In the genomic region with DNA sequence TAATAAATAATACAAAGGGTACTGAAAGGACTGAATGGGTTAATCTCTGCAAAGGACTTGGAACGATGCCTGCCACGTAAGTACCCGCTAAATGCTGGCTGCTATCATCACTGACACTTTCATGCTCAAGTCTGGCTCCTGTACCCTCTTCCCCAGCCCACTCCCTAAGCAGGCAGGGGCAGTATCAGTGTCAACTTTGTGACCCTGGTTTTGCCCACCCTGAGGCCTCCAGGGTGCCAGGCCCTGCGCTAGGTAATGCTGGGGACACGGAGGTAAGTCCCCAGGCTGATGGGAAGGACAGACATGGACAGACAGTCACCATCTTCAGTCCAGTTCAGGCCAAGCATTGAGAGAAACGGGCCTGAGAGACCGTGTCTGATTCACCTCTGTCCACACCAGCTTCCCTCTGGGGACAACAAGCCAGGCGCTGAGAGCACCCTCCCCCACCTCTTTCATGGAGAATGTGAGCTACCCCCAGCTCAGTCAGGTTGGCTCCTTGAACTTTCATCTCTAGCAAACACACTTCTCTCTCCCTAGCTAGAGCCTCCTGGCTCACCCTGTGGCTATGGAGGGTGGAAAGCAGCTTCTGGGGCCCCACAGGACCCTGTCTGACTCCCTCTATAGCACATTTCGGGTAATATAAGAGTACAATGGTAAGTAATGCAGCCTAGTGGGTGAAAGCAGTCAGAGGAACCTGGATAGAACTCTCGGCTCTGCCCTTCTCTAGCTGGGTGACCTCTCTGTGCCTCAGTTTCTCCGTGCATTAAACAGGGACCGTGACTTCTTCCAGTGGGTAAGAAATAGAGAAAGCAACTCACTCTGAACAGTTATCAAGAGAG, we compare ENCODE assay signal across 1 cellular context.
TF ChIP-seq lines count a peak whose summit lies in the region.

No MANE protein-coding gene starts in this region.

TF ChIP-seq in K562, 482 proteins besides CTCF, POLR2A, EP300 and RAD21 (continued from another document and continues in another):
- TF ChIP-seq, protein P1, sequence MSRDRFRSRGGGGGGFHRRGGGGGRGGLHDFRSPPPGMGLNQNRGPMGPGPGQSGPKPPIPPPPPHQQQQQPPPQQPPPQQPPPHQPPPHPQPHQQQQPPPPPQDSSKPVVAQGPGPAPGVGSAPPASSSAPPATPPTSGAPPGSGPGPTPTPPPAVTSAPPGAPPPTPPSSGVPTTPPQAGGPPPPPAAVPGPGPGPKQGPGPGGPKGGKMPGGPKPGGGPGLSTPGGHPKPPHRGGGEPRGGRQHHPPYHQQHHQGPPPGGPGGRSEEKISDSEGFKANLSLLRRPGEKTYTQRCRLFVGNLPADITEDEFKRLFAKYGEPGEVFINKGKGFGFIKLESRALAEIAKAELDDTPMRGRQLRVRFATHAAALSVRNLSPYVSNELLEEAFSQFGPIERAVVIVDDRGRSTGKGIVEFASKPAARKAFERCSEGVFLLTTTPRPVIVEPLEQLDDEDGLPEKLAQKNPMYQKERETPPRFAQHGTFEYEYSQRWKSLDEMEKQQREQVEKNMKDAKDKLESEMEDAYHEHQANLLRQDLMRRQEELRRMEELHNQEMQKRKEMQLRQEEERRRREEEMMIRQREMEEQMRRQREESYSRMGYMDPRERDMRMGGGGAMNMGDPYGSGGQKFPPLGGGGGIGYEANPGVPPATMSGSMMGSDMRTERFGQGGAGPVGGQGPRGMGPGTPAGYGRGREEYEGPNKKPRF (IDR thresholded peaks at IDR 0.05; ENCODE audit: low read depth, low read length) = no peak
- TF ChIP-seq RCOR1 (IDR thresholded peaks at IDR 0.05; ENCODE audit: borderline replicate concordance in 1 of 2, low read depth in 2 of 2, low read length in 2 of 2) = no peak
- 0 out of 2 replicates have a peak, but pooled peaks have one; percentile 13 for TF ChIP-seq KLF13 (tag; IDR thresholded peaks at IDR 0.05; ENCODE audit: borderline replicate concordance, low read depth)
- TF ChIP-seq, protein P2, sequence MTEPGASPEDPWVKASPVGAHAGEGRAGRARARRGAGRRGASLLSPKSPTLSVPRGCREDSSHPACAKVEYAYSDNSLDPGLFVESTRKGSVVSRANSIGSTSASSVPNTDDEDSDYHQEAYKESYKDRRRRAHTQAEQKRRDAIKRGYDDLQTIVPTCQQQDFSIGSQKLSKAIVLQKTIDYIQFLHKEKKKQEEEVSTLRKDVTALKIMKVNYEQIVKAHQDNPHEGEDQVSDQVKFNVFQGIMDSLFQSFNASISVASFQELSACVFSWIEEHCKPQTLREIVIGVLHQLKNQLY (CRISPR knock-in tag; conservative IDR thresholded peaks at IDR 0.05) = no peak
- TF ChIP-seq, protein P3, sequence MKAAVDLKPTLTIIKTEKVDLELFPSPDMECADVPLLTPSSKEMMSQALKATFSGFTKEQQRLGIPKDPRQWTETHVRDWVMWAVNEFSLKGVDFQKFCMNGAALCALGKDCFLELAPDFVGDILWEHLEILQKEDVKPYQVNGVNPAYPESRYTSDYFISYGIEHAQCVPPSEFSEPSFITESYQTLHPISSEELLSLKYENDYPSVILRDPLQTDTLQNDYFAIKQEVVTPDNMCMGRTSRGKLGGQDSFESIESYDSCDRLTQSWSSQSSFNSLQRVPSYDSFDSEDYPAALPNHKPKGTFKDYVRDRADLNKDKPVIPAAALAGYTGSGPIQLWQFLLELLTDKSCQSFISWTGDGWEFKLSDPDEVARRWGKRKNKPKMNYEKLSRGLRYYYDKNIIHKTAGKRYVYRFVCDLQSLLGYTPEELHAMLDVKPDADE (conservative IDR thresholded peaks at IDR 0.05; ENCODE audit: control insufficient read depth, low read depth, low read length) = no peak
- peak; percentile 29 to 68; a peak in 2 of 4 replicates for TF ChIP-seq FOXK2 (conservative IDR thresholded peaks at IDR 0.05 in 1 of 2, IDR thresholded peaks at IDR 0.05 in 1 of 2; ENCODE audit: low read depth in 2 of 2)
- TF ChIP-seq HMGN3 (IDR thresholded peaks at IDR 0.05; ENCODE audit: borderline replicate concordance, extremely low read depth, insufficient read length, low read depth, low read length) = no peak
- TF ChIP-seq, protein P4, sequence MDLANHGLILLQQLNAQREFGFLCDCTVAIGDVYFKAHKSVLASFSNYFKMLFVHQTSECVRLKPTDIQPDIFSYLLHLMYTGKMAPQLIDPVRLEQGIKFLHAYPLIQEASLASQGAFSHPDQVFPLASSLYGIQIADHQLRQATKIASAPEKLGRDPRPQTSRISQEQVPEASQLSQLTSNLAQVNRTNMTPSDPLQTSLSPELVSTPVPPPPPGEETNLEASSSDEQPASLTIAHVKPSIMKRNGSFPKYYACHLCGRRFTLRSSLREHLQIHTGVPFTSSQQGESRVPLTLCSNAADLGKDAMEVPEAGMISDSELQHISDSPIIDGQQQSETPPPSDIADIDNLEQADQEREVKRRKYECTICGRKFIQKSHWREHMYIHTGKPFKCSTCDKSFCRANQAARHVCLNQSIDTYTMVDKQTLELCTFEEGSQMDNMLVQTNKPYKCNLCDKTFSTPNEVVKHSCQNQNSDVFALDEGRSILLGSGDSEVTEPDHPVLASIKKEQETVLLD (IDR thresholded peaks at IDR 0.05) = no peak
- peak; percentile 5 for TF ChIP-seq TBP (optimal IDR thresholded peaks at IDR 0.05; ENCODE audit: low read depth, low read length)
- no peak for TF ChIP-seq NCOA1 (IDR thresholded peaks at IDR 0.05; ENCODE audit: low read depth)
- TF ChIP-seq GABPA (tag; conservative IDR thresholded peaks at IDR 0.05; ENCODE audit: low read depth) = no peak
- TF ChIP-seq TFAM (CRISPR knock-in tag; conservative IDR thresholded peaks at IDR 0.05) = no peak
- no peak for TF ChIP-seq RBM15 (IDR thresholded peaks at IDR 0.05; ENCODE audit: insufficient read depth, low read length)
- TF ChIP-seq, protein P5, sequence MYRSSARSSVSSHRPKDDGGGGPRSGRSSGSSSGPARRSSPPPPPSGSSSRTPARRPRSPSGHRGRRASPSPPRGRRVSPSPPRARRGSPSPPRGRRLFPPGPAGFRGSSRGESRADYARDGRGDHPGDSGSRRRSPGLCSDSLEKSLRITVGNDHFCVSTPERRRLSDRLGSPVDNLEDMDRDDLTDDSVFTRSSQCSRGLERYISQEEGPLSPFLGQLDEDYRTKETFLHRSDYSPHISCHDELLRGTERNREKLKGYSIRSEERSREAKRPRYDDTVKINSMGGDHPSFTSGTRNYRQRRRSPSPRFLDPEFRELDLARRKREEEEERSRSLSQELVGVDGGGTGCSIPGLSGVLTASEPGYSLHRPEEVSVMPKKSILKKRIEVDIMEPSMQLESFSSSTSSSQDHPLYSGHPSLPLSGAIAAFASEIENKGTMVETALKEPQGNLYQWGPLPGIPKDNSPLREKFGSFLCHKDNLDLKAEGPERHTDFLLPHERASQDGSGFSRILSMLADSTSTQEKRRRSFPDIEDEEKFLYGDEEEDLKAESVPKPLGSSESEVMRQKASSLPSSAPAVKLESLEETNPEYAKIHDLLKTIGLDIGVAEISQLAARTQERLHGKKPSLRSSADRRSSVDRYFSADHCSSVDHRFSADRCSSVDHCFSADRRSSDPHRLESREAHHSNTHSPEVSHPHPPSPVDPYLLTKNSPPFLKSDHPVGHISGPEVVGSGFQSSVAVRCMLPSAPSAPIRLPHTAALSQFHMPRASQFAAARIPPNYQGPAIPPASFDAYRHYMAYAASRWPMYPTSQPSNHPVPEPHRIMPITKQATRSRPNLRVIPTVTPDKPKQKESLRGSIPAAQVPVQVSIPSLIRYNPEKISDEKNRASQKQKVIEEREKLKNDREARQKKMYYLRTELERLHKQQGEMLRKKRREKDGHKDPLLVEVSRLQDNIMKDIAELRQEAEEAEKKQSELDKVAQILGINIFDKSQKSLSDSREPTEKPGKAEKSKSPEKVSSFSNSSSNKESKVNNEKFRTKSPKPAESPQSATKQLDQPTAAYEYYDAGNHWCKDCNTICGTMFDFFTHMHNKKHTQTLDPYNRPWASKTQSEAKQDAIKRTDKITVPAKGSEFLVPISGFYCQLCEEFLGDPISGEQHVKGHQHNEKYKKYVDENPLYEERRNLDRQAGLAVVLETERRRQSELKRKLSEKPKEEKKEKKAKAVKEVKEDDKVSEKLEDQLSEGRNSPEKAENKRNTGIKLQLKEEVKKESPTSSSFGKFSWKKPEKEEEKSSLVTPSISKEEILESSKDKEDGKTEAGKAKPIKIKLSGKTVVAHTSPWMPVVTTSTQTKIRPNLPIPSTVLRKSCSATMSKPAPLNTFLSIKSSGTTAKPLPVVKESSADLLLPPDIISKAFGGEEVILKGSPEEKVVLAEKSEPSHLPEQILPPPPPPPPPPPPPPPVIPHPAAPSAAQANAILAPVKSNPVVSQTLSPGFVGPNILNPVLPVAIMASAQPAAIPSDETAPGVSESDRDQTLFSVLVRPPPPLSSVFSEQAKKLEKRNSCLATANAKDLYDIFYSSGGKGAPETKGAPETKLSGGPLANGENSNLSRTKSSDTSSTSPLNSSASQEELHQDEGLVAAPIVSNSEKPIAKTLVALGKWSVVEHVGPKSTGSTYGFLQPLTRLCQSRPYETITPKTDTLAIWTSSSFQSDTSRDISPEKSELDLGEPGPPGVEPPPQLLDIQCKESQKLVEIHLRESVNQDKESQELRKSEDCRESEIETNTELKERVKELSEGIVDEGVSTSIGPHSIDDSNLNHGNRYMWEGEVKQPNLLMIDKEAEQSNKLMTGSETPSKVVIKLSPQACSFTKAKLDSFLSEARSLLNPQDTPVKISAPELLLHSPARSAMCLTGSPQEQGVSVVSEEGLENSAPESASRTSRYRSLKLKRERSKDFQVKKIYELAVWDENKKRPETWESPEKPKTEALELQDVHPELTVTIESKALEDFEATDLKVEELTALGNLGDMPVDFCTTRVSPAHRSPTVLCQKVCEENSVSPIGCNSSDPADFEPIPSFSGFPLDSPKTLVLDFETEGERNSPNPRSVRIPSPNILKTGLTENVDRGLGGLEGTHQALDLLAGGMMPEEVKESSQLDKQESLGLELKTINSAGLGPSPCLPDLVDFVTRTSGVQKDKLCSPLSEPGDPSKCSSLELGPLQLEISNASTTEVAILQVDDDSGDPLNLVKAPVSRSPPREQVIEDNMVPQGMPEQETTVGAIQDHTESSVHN (IDR thresholded peaks at IDR 0.05; ENCODE audit: borderline replicate concordance in 1 of 2, low read depth in 1 of 2) = no peak
- TF ChIP-seq, protein P6, sequence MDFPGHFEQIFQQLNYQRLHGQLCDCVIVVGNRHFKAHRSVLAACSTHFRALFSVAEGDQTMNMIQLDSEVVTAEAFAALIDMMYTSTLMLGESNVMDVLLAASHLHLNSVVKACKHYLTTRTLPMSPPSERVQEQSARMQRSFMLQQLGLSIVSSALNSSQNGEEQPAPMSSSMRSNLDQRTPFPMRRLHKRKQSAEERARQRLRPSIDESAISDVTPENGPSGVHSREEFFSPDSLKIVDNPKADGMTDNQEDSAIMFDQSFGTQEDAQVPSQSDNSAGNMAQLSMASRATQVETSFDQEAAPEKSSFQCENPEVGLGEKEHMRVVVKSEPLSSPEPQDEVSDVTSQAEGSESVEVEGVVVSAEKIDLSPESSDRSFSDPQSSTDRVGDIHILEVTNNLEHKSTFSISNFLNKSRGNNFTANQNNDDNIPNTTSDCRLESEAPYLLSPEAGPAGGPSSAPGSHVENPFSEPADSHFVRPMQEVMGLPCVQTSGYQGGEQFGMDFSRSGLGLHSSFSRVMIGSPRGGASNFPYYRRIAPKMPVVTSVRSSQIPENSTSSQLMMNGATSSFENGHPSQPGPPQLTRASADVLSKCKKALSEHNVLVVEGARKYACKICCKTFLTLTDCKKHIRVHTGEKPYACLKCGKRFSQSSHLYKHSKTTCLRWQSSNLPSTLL (IDR thresholded peaks at IDR 0.05) = no peak
- no peak for TF ChIP-seq CXXC5 (CRISPR knock-in tag; IDR thresholded peaks at IDR 0.05)
- TF ChIP-seq, protein P7, sequence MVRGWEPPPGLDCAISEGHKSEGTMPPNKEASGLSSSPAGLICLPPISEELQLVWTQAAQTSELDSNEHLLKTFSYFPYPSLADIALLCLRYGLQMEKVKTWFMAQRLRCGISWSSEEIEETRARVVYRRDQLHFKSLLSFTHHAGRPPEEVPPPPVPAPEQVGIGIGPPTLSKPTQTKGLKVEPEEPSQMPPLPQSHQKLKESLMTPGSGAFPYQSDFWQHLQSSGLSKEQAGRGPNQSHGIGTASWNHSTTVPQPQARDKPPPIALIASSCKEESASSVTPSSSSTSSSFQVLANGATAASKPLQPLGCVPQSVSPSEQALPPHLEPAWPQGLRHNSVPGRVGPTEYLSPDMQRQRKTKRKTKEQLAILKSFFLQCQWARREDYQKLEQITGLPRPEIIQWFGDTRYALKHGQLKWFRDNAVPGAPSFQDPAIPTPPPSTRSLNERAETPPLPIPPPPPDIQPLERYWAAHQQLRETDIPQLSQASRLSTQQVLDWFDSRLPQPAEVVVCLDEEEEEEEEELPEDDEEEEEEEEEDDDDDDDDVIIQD (CRISPR knock-in tag; IDR thresholded peaks at IDR 0.05) = no peak
- TF ChIP-seq LARP7 (IDR thresholded peaks at IDR 0.05) = no peak
- TF ChIP-seq ZNF146 (CRISPR knock-in tag; IDR thresholded peaks at IDR 0.05; ENCODE audit: unreplicated experiment) = no peak
- TF ChIP-seq TAF7 (tag; IDR thresholded peaks at IDR 0.05) = no peak
- no peak for TF ChIP-seq L3MBTL2 (IDR thresholded peaks at IDR 0.05)
- no peak for TF ChIP-seq SMAD4 (CRISPR knock-in tag; conservative IDR thresholded peaks at IDR 0.05)
- TF ChIP-seq TRIM24 (IDR thresholded peaks at IDR 0.05) = no peak
- no peak for TF ChIP-seq EP400 (IDR thresholded peaks at IDR 0.05)
- no peak for TF ChIP-seq ESRRB (CRISPR knock-in tag; IDR thresholded peaks at IDR 0.05; ENCODE audit: borderline replicate concordance)
- TF ChIP-seq SNRNP70 (optimal IDR thresholded peaks at IDR 0.05; ENCODE audit: low read depth, low read length) = no peak
- TF ChIP-seq GTF2A2 (tag; IDR thresholded peaks at IDR 0.05) = no peak
- TF ChIP-seq CTBP1 (IDR thresholded peaks at IDR 0.05; ENCODE audit: borderline replicate concordance) = peak; percentile 25; the same call in 1 of the 2 replicates
- no peak for TF ChIP-seq HDAC2 (IDR thresholded peaks at IDR 0.05)
- TF ChIP-seq ZNF253 (CRISPR knock-in tag; conservative IDR thresholded peaks at IDR 0.05) = no peak
- no peak for TF ChIP-seq NFIC (IDR thresholded peaks at IDR 0.05)
- TF ChIP-seq, protein P8, sequence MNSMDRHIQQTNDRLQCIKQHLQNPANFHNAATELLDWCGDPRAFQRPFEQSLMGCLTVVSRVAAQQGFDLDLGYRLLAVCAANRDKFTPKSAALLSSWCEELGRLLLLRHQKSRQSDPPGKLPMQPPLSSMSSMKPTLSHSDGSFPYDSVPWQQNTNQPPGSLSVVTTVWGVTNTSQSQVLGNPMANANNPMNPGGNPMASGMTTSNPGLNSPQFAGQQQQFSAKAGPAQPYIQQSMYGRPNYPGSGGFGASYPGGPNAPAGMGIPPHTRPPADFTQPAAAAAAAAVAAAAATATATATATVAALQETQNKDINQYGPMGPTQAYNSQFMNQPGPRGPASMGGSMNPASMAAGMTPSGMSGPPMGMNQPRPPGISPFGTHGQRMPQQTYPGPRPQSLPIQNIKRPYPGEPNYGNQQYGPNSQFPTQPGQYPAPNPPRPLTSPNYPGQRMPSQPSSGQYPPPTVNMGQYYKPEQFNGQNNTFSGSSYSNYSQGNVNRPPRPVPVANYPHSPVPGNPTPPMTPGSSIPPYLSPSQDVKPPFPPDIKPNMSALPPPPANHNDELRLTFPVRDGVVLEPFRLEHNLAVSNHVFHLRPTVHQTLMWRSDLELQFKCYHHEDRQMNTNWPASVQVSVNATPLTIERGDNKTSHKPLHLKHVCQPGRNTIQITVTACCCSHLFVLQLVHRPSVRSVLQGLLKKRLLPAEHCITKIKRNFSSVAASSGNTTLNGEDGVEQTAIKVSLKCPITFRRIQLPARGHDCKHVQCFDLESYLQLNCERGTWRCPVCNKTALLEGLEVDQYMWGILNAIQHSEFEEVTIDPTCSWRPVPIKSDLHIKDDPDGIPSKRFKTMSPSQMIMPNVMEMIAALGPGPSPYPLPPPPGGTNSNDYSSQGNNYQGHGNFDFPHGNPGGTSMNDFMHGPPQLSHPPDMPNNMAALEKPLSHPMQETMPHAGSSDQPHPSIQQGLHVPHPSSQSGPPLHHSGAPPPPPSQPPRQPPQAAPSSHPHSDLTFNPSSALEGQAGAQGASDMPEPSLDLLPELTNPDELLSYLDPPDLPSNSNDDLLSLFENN (IDR thresholded peaks at IDR 0.05; ENCODE audit: low read depth in 2 of 2, low read length in 2 of 2) = no peak
- TF ChIP-seq RFX5 (IDR thresholded peaks at IDR 0.05; ENCODE audit: low read depth, low read length) = no peak
- TF ChIP-seq ZC3H4 (CRISPR knock-in tag; IDR thresholded peaks at IDR 0.05; ENCODE audit: borderline replicate concordance) = 0 out of 2 replicates have a peak, but pooled peaks have one; percentile 17
- no peak for TF ChIP-seq OTX1 (CRISPR knock-in tag; IDR thresholded peaks at IDR 0.05)
